24 cellular contexts compared by ENCODE assay signal in the genomic region with DNA sequence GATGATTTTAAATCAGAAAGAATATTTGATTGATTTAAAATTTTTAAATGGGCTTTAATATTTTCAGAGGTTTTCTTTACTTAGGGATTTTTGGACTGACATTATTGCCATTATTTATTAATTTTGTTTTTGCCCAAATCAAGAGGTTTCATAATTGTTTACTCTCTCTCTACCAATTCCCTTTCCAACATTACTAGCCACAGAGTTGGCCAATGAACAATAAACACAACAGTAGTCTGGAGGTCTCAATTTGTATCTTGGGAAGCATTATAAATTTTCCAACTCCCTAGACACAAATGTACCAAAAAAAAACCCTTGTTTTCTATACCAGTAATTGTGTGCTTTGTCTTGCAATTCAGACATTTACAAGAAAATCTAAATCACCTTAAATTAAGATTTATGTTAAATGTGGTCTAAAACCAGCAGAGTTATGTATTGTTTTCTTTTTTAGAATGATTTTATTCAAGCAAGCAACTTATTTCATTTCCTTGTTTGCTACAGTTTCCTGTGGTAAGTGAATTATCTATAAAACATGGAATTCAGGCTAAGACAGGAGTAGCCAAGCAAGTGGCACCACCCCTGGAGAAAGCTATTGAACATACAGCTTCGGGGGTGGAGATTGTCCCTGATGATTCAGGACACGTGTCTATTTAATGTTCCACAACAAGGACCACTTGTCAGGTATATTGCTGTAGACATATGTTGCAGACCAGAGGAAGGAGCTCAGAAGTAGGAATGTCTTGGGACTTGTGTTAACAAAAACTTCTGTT. TPM values are rescaled to one million over a fixed set of nuclear protein-coding genes. Genes with fewer than 3 reads are reported as not detected.
DNase-seq lines count a peak whose midpoint lies in the region; ATAC-seq and TF ChIP-seq lines count a peak whose summit lies in the region.
"Had no signal": no experiment of that assay in that cellular context is flagged by ENCODE, and none has a peak within 500 bp of the region (broad histone marks: within the 10 kb centered on the region; RNA-seq: fewer than 3 reads in every experiment).

No MANE protein-coding gene starts in this region.

- TF ChIP-seq CTCF in HCT116 (IDR thresholded peaks at IDR 0.05 in 2 of 3, conservative IDR thresholded peaks at IDR 0.05 in 1 of 3; ENCODE audit: borderline replicate concordance in 1 of 3, insufficient read depth in 1 of 3, low read depth in 2 of 3, low read length in 2 of 3), result no peak
- TF ChIP-seq CTCF in psoas muscle (IDR thresholded peaks at IDR 0.05), result no peak

- H3K4me3 ChIP-seq in HCT116 (replicated peaks in 1 of 2; ENCODE audit: low read depth in 1 of 2, low read length in 2 of 2), result no peak overlapping the region
- H3K4me3 ChIP-seq in adipocyte (ENCODE audit: low read length), result peak overlapping the region; percentile 20
- H3K4me3 ChIP-seq in psoas muscle, result peak overlapping the region; percentile 4
- H3K4me3 ChIP-seq: vagina had no signal

- no peak for TF ChIP-seq RAD21 in HCT116 (IDR thresholded peaks at IDR 0.05; ENCODE audit: low read depth)

- CTCF ChIA-PET in HCT116 (lab: Charles Lee), result no interaction called here

- peak overlapping the region; percentile 42 for H2AFZ ChIP-seq in HCT116 (ENCODE audit: low read depth, low read length, poor library complexity, severe bottlenecking)

- WGBS in psoas muscle, 3 donors, result 30 to 43% (median 32%) methylated on average over 2 of the region's 2 CpGs

- H3K27ac ChIP-seq in HCT116 (ENCODE audit: low read depth, low read length), result no peak overlapping the region
- no peak overlapping the region for H3K27ac ChIP-seq in psoas muscle
- H3K27ac ChIP-seq: vagina had no signal

- no peak for TF ChIP-seq POLR2A in HCT116 (IDR thresholded peaks at IDR 0.05; ENCODE audit: borderline replicate concordance, extremely low read depth, insufficient read depth, insufficient read length)
- no peak for TF ChIP-seq POLR2A in GM18505 (IDR thresholded peaks at IDR 0.05; ENCODE audit: borderline replicate concordance, extremely low read depth, insufficient read depth, insufficient read length)

- ATAC-seq in HCT116 (no peak), psoas muscle (no peak), GM19328 (IDR thresholded peaks at IDR 0.05; ENCODE audit: unreplicated experiment) (no peak), HG03521 (IDR thresholded peaks at IDR 0.05; ENCODE audit: unreplicated experiment) (no peak), GM18505 (IDR thresholded peaks at IDR 0.05; ENCODE audit: unreplicated experiment) (no peak)

- H3K79me2 ChIP-seq in HCT116 (ENCODE audit: insufficient read depth, low read length), result no peaks in the 10 kb centered on the region

- DNase-seq in HCT116 (ENCODE audit: low read depth, low spot score), result no peak
- DNase-seq in adipocyte (ENCODE audit: low read depth), result no peak
- DNase-seq in kidney glomerular epithelial cell (lab: John Stamatoyannopoulos, UW), result peak; percentile 8
- DNase-seq in psoas muscle, result no peak
- DNase-seq: activated gamma-delta T cell; amniotic stem cell; Caco-2; effector CD8-positive, alpha-beta T cell; hypothalamus; NCI-H1436 treated with DMSO at 0.1 percent for 48 hours; NCI-H2227 treated with DMSO at 0.1 percent for 48 hours; NK-92 treated with Interleukin-12 subunit alpha and Interleukin-12 subunit beta, amount 100 ng/mL, for 24 hours; nucleus accumbens; stimulated activated CD4-positive, alpha-beta T cell treated with anti-CD3 and anti-CD28 coated beads, Interleukin-2, amount 100 ng/mL, for 48 hours; T-helper 1 cell had no signal

- H3K36me3 ChIP-seq in HCT116 (ENCODE audit: control insufficient read depth in 1 of 2, insufficient read depth in 2 of 2, low read length in 2 of 2), result no peaks in the 10 kb centered on the region
- no peaks in the 10 kb centered on the region for H3K36me3 ChIP-seq in adipocyte (ENCODE audit: control insufficient read depth, insufficient read depth, low read length, severe bottlenecking)
- peaks cover 0 to 5% of the 10 kb centered on the region in 2 donors for H3K36me3 ChIP-seq in psoas muscle (ENCODE audit: insufficient read depth in 1 of 2, low read depth in 1 of 2)
- H3K36me3 ChIP-seq: vagina had no signal

- no TSS peak for BruUV-seq in HCT116 (replicated peaks; lab: Mats Ljungman, UMichigan)

- H4K20me1 ChIP-seq in HCT116 (ENCODE audit: insufficient read depth), result no peaks in the 10 kb centered on the region

- POLR2A ChIA-PET in HCT116 (lab: Charles Lee), result no interaction called here

- no peak overlapping the region for H3K4me2 ChIP-seq in HCT116 (ENCODE audit: low read length)

- H3K4me1 ChIP-seq in HCT116 (ENCODE audit: control insufficient read depth in 1 of 2, insufficient read depth in 2 of 2, low read length in 2 of 2), result no peaks in the 10 kb centered on the region
- peaks cover 7% of the 10 kb centered on the region for H3K4me1 ChIP-seq in adipocyte (ENCODE audit: control insufficient read depth, insufficient read depth, low read length)
- no peaks in the 10 kb centered on the region for H3K4me1 ChIP-seq in psoas muscle
- H3K4me1 ChIP-seq: Caco-2 had no signal

- intact Hi-C loops in HCT116 (cut with micrococcal nuclease), result no loop called here
- intact Hi-C loops in psoas muscle (cut with DNase I), result no loop called here

- H3K9me3 ChIP-seq in HCT116 (ENCODE audit: control insufficient read depth in 1 of 2, insufficient read depth in 1 of 2, low read depth in 1 of 2, low read length in 2 of 2) (peaks cover 0 to 4% of the 10 kb centered on the region in 2 experiments; a peak in 1 of 4 replicates), adipocyte (ENCODE audit: control insufficient read depth, low read length) (peaks cover 3% of the 10 kb centered on the region), psoas muscle (no peaks in the 10 kb centered on the region)
- H3K9me3 ChIP-seq: vagina had no signal

- H3K9ac ChIP-seq in HCT116 (ENCODE audit: low read length) (no peak overlapping the region), adipocyte (ENCODE audit: low read length) (no peak overlapping the region)

- RAD21 ChIA-PET in HCT116 (lab: Charles Lee; ENCODE audit: low non-redundant PET in 1 of 2, low total read pairs in 2 of 2, uncharacterized antibody in 2 of 2, unreplicated experiment in 2 of 2), result no interaction called here

- H3K27me3 ChIP-seq in HCT116 (ENCODE audit: insufficient read depth, low read length), result no peaks in the 10 kb centered on the region
- H3K27me3 ChIP-seq in adipocyte (replicated peaks; ENCODE audit: control insufficient read depth, insufficient read depth, low read length), result no peaks in the 10 kb centered on the region
- no peaks in the 10 kb centered on the region for H3K27me3 ChIP-seq in psoas muscle (ENCODE audit: insufficient read depth in 3 of 3, low read length in 2 of 3)
- H3K27me3 ChIP-seq: vagina had no signal

- H3K9me2 ChIP-seq in HCT116 (ENCODE audit: insufficient read depth), result peaks cover 4% of the 10 kb centered on the region; the same call in 1 of the 2 replicates

TF ChIP-seq in HCT116, 20 proteins besides CTCF, POLR2A, EP300 and RAD21:
- no peak for TF ChIP-seq CBX3 (IDR thresholded peaks at IDR 0.05; ENCODE audit: low read depth)
- TF ChIP-seq EZH2phosphoT487 (IDR thresholded peaks at IDR 0.05; ENCODE audit: borderline replicate concordance), result no peak
- no peak for TF ChIP-seq SP1 (IDR thresholded peaks at IDR 0.05; ENCODE audit: low read depth)
- no peak for TF ChIP-seq ELF1 (IDR thresholded peaks at IDR 0.05; ENCODE audit: borderline replicate concordance, low read depth)
- TF ChIP-seq ZNF274 (IDR thresholded peaks at IDR 0.05; ENCODE audit: low read depth, low read length), result no peak
- TF ChIP-seq ZFX (IDR thresholded peaks at IDR 0.05), result no peak
- no peak for TF ChIP-seq YY1 (IDR thresholded peaks at IDR 0.05; ENCODE audit: extremely low read depth, insufficient replicate concordance, low read depth, low read length)
- TF ChIP-seq, protein P1, sequence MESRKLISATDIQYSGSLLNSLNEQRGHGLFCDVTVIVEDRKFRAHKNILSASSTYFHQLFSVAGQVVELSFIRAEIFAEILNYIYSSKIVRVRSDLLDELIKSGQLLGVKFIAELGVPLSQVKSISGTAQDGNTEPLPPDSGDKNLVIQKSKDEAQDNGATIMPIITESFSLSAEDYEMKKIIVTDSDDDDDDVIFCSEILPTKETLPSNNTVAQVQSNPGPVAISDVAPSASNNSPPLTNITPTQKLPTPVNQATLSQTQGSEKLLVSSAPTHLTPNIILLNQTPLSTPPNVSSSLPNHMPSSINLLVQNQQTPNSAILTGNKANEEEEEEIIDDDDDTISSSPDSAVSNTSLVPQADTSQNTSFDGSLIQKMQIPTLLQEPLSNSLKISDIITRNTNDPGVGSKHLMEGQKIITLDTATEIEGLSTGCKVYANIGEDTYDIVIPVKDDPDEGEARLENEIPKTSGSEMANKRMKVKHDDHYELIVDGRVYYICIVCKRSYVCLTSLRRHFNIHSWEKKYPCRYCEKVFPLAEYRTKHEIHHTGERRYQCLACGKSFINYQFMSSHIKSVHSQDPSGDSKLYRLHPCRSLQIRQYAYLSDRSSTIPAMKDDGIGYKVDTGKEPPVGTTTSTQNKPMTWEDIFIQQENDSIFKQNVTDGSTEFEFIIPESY (IDR thresholded peaks at IDR 0.05; ENCODE audit: extremely low read depth, insufficient replicate concordance, low read length), result no peak
TF ChIP-seq in HCT116: peak in this region for 0.

RNA-seq across cellular contexts. Expression of a gene that starts 0.6 kb away (rescaled TPM):
- total RNA-seq in HCT116 (2021; ENCODE audit: unreplicated experiment) (0.10 TPM), psoas muscle (under 1 TPM in 3 of 4 donors, not detected in 1; 0.29 to 0.91 (median 0.49) TPM)
- 0.05 and 0.12 TPM in 2 replicates for polyA plus RNA-seq in HCT116 (2012)
- polyA plus RNA-seq in psoas muscle, result under 1 TPM; 0.32 to 0.49 (median 0.44) TPM
- total RNA-seq: Caco-2, HT-29 had no signal

RNA-seq across cellular contexts. Expression of a gene that starts 36.6 kb away (rescaled TPM):
- 8.6 TPM for total RNA-seq in HCT116 (2021; ENCODE audit: unreplicated experiment)
- polyA plus RNA-seq in HCT116 (2012), result 2.2 and 2.9 TPM in 2 replicates
- 1 to 10 TPM; 3.9 to 6.8 (median 4.8) TPM for total RNA-seq in psoas muscle
- polyA plus RNA-seq in psoas muscle, result 1 to 10 TPM; 2.6 to 5.1 (median 5.0) TPM

RNA-seq across cellular contexts. Expression of a gene that starts 38.1 kb away (rescaled TPM):
- total RNA-seq in HCT116 (2021; ENCODE audit: unreplicated experiment) (not detected), psoas muscle (under 1 TPM in 1 of 4 donors, not detected in 3; 0.22 TPM)
- polyA plus RNA-seq in HCT116 (2012), result not detected in 2 replicates
- polyA plus RNA-seq in psoas muscle, result under 1 TPM in 2 of 3 donors, not detected in 1; 0.08 to 0.19 TPM
- total RNA-seq: Caco-2, HT-29, mononuclear cell, skeletal muscle tissue, subcutaneous adipose tissue, vagina had no signal
- polyA plus RNA-seq: keratinocyte had no signal

Comparison
In these comparisons a context has a peak if more than half of its experiments do, and no peak if none do; other contexts are left out.
1. H3K4me3 ChIP-seq: peak in adipocyte (single experiment) and psoas muscle (single experiment); none in HCT116 (0 of 2).